In genomic region chr6:70667711-70668498, GRCh38 we compare ENCODE assay signal across 8 cellular contexts. TPM values are rescaled to one million over a fixed set of nuclear protein-coding genes. Genes with fewer than 3 reads are reported as not detected.
A peak's percentile ranks its signal among the peaks of the same experiment; 100 is the strongest.
DNase-seq lines count a peak whose midpoint lies in the region; ATAC-seq and TF ChIP-seq lines count a peak whose summit lies in the region.

Gene SMAP1, plus strand, starts transcription at chr6:70667883. Its CDS starts 141 bp downstream, at chr6:70668024.

- H3K14ac ChIP-seq in mesenchymal stem cell (ENCODE audit: low read length in 2 of 2): peak within 1 kb of the TSS in 1 of 2 experiments; percentile 100

- peak within 1 kb of the TSS; percentile 89 for H2BK15ac ChIP-seq in mesenchymal stem cell (ENCODE audit: low read depth, poor library complexity, severe bottlenecking)

- peaks cover 9% of the 10 kb centered on the region for H3K79me1 ChIP-seq in mesenchymal stem cell (replicated peaks; ENCODE audit: low read length, poor library complexity, severe bottlenecking)

- peak; percentile 90 for ATAC-seq in effector memory CD8-positive, alpha-beta T cell (replicated peaks)

- H4K8ac ChIP-seq in mesenchymal stem cell (ENCODE audit: low read length): peak within 1 kb of the TSS; percentile 97

- DNase-seq in COR-L47 (lab: John Stamatoyannopoulos, UW) (peak; percentile 89), GM20000 (ENCODE audit: low spot score) (peak; percentile 97), HS-5 (ENCODE audit: low read depth) (peak; percentile 44), mesenchymal stem cell (peak; percentile 88)
- peak; percentile 91 for DNase-seq in NK-92 treated with Interleukin-12 subunit alpha and Interleukin-12 subunit beta, amount 100 ng/mL, for 24 hours (lab: John Stamatoyannopoulos, UW)
- DNase-seq in activated CD8-positive, alpha-beta memory T cell treated with anti-CD3 and anti-CD28 coated beads for 48 hours (ENCODE audit: low read depth in 2 of 3, low spot score in 2 of 3): peak; percentile 83 to 91 (median 89)
- DNase-seq in effector memory CD8-positive, alpha-beta T cell: peak; percentile 87 to 90 (median 88)
- peak; percentile 89 for DNase-seq in stimulated activated CD8-positive, alpha-beta memory T cell treated with anti-CD3 and anti-CD28 coated beads, Interleukin-12 subunit alpha, Interleukin-12 subunit beta, amount 100 ng/mL, for 24 hours (ENCODE audit: extremely low read depth)

- no peak within 1 kb of the TSS for H2AK5ac ChIP-seq in mesenchymal stem cell (ENCODE audit: low read length, severe bottlenecking)

- H2AFZ ChIP-seq in mesenchymal stem cell (ENCODE audit: low read depth, low read length): peak within 1 kb of the TSS; percentile 99

- peak within 1 kb of the TSS; percentile 94 to 99 for H3K4me3 ChIP-seq in mesenchymal stem cell (ENCODE audit: insufficient read depth in 1 of 2, low read depth in 1 of 2, low read length in 2 of 2)

- TF ChIP-seq CTCF in GM20000 (IDR thresholded peaks at IDR 0.05; ENCODE audit: extremely low read depth, missing control alignments): no peak

- peak within 1 kb of the TSS in 1 of 2 experiments; percentile 97 for H3K23ac ChIP-seq in mesenchymal stem cell (ENCODE audit: low read length in 2 of 2)

- H3K4me2 ChIP-seq in mesenchymal stem cell (ENCODE audit: low read length, poor library complexity, severe bottlenecking): peak within 1 kb of the TSS; percentile 97

- peak within 1 kb of the TSS; percentile 87 for H2BK120ac ChIP-seq in mesenchymal stem cell (ENCODE audit: low read depth, low read length)

- peaks cover 39 to 48% of the 10 kb centered on the region in 2 donors for H3K4me1 Mint-ChIP-seq in effector memory CD8-positive, alpha-beta T cell (ENCODE audit: low read depth in 2 of 2)

- peak within 1 kb of the TSS; percentile 81 to 93 for H3K4me3 Mint-ChIP-seq in effector memory CD8-positive, alpha-beta T cell

- H3K36me3 ChIP-seq in mesenchymal stem cell (ENCODE audit: control insufficient read depth in 1 of 2, insufficient read depth in 2 of 2, low read depth in 1 of 2, low read length in 2 of 2): peaks cover 0 to 5% of the 10 kb centered on the region in 2 experiments

- H3K27ac ChIP-seq in mesenchymal stem cell (ENCODE audit: low read length, poor library complexity, severe bottlenecking): peak within 1 kb of the TSS; percentile 75

- under 1% methylated on average over 66 of the region's 90 CpGs for WGBS in mesenchymal stem cell

- H3K36me3 Mint-ChIP-seq in effector memory CD8-positive, alpha-beta T cell (ENCODE audit: insufficient read depth): peaks cover 18% of the 10 kb centered on the region

- H3K9me3 ChIP-seq in mesenchymal stem cell (ENCODE audit: control insufficient read depth, low read length): no peaks in the 10 kb centered on the region

- peak within 1 kb of the TSS; percentile 98 to 99 for H3K18ac ChIP-seq in mesenchymal stem cell (ENCODE audit: low read depth in 1 of 2, low read length in 2 of 2)

- peaks cover 3% of the 10 kb centered on the region for H3K4me1 ChIP-seq in mesenchymal stem cell (ENCODE audit: control insufficient read depth, insufficient read depth, low read depth, low read length)

- H3K27ac Mint-ChIP-seq in effector memory CD8-positive, alpha-beta T cell: peak within 1 kb of the TSS; percentile 81 to 94

- H3K27me3 Mint-ChIP-seq in effector memory CD8-positive, alpha-beta T cell: no peaks in the 10 kb centered on the region

- H2BK12ac ChIP-seq in mesenchymal stem cell (ENCODE audit: low read length in 2 of 2): peak within 1 kb of the TSS; percentile 82 to 92

- peak within 1 kb of the TSS; percentile 93 for H3K9ac ChIP-seq in mesenchymal stem cell (ENCODE audit: low read length)

- peak within 1 kb of the TSS; percentile 14 for H2BK5ac ChIP-seq in mesenchymal stem cell (ENCODE audit: low read depth, low read length, poor library complexity, severe bottlenecking)

- peak within 1 kb of the TSS; percentile 71 to 99 for H3K4ac ChIP-seq in mesenchymal stem cell (ENCODE audit: low read depth in 1 of 2, low read length in 2 of 2)

- H3K9me3 Mint-ChIP-seq in effector memory CD8-positive, alpha-beta T cell: no peaks in the 10 kb centered on the region

- peak within 1 kb of the TSS; percentile 97 for H4K91ac ChIP-seq in mesenchymal stem cell (ENCODE audit: low read length)

- H3K27me3 ChIP-seq in mesenchymal stem cell (ENCODE audit: control insufficient read depth in 1 of 2, insufficient read depth in 1 of 2, low read length in 2 of 2): no peaks in the 10 kb centered on the region

RNA-seq across cellular contexts. Expression of gene SMAP1, which starts in this region (rescaled TPM):
- 29.4 TPM for polyA plus RNA-seq in mesenchymal stem cell (2013, experiment 1 of 2)
- 30.5 TPM for polyA plus RNA-seq in mesenchymal stem cell (2013, experiment 2 of 2)

Comparison
In these comparisons a context has a peak if more than half of its experiments do, and no peak if none do; other contexts are left out.
1. Peak in every context shown above with its lines: DNase-seq, ATAC-seq, H3K4me3 ChIP-seq and H3K27ac ChIP-seq.
2. DNase-seq: peak in every context shown above with its lines; median percentile 97 in GM20000; 91 in NK-92 treated with Interleukin-12 subunit alpha and Interleukin-12 subunit beta, amount 100 ng/mL, for 24 hours; 89 in COR-L47; 89 in activated CD8-positive, alpha-beta memory T cell treated with anti-CD3 and anti-CD28 coated beads for 48 hours; 89 in stimulated activated CD8-positive, alpha-beta memory T cell treated with anti-CD3 and anti-CD28 coated beads, Interleukin-12 subunit alpha, Interleukin-12 subunit beta, amount 100 ng/mL, for 24 hours; 88 in effector memory CD8-positive, alpha-beta T cell; 88 in mesenchymal stem cell; 44 in HS-5.